8 cellular contexts compared by ENCODE assay signal in genomic region chr14:103401223-103402214, GRCh38. TPM values are rescaled to one million over a fixed set of nuclear protein-coding genes. Genes with fewer than 3 reads are reported as not detected.
DNase-seq lines count a peak whose midpoint lies in the region; ATAC-seq and TF ChIP-seq lines count a peak whose summit lies in the region.

No MANE protein-coding gene starts in this region.

- no peaks in the 10 kb centered on the region for H3K9me3 Mint-ChIP-seq in dendritic cell treated with granulocyte-macrophage colony-stimulating factor and Interleukin-4, amounts not matched to agents 40 ng/mL and 50 ng/mL, for 4 days
- H3K9me3 Mint-ChIP-seq in naive thymus-derived CD8-positive, alpha-beta T cell, result no peaks in the 10 kb centered on the region

- H3K27ac ChIP-seq in DOHH2 (ENCODE audit: low read depth, low read length) (no peak overlapping the region), OCI-LY3 (ENCODE audit: low read length) (peak overlapping the region; percentile 7; the same call in 1 of the 2 replicates)

- peak overlapping the region; percentile 44 for H3K4me2 ChIP-seq in DOHH2 (ENCODE audit: low read length)
- peak overlapping the region; percentile 49 for H3K4me2 ChIP-seq in OCI-LY3 (ENCODE audit: low read length)

- H3K4me3 Mint-ChIP-seq in dendritic cell treated with granulocyte-macrophage colony-stimulating factor and Interleukin-4, amounts not matched to agents 40 ng/mL and 50 ng/mL, for 4 days, result no peak overlapping the region
- peak overlapping the region in 9 of 10 donors; percentile 29 to 75 (median 45) for H3K4me3 Mint-ChIP-seq in naive thymus-derived CD8-positive, alpha-beta T cell

- H3K9me2 ChIP-seq in DOHH2 (replicated peaks; ENCODE audit: control insufficient read depth, low read length), result no peaks in the 10 kb centered on the region

- H3K4me3 ChIP-seq in DOHH2 (ENCODE audit: low read length) (no peak overlapping the region), OCI-LY3 (ENCODE audit: low read length) (no peak overlapping the region)

- no peaks in the 10 kb centered on the region for H3K27me3 Mint-ChIP-seq in dendritic cell treated with granulocyte-macrophage colony-stimulating factor and Interleukin-4, amounts not matched to agents 40 ng/mL and 50 ng/mL, for 4 days
- H3K27me3 Mint-ChIP-seq in naive thymus-derived CD8-positive, alpha-beta T cell, result no peaks in the 10 kb centered on the region

- H3K36me3 ChIP-seq in DOHH2 (ENCODE audit: control insufficient read depth, low read length) (peaks cover 7% of the 10 kb centered on the region), OCI-LY3 (replicated peaks; ENCODE audit: low read depth, low read length) (peaks cover 15% of the 10 kb centered on the region)

- ATAC-seq in naive thymus-derived CD8-positive, alpha-beta T cell, result peak; percentile 58 to 77
- ATAC-seq in HG03175 (IDR thresholded peaks at IDR 0.05; ENCODE audit: unreplicated experiment), result no peak

- intact Hi-C loops in dendritic cell treated with granulocyte-macrophage colony-stimulating factor and Interleukin-4, amounts not matched to agents 40 ng/mL and 50 ng/mL, for 4 days (cut with micrococcal nuclease), result no loop called here

- no peak overlapping the region for H3K9ac ChIP-seq in OCI-LY3 (ENCODE audit: low read length)

- H4K20me1 ChIP-seq in DOHH2 (ENCODE audit: control insufficient read depth, insufficient read depth, low read depth, low read length) (peaks cover 35% of the 10 kb centered on the region), OCI-LY3 (ENCODE audit: insufficient read depth, low read length) (peaks cover 81% of the 10 kb centered on the region)

- peaks cover 56% of the 10 kb centered on the region for H3K4me1 Mint-ChIP-seq in dendritic cell treated with granulocyte-macrophage colony-stimulating factor and Interleukin-4, amounts not matched to agents 40 ng/mL and 50 ng/mL, for 4 days (ENCODE audit: low read depth)
- peaks cover 28 to 76% (median 69%) of the 10 kb centered on the region in 4 donors for H3K4me1 Mint-ChIP-seq in naive thymus-derived CD8-positive, alpha-beta T cell

- H3K79me2 ChIP-seq in DOHH2 (ENCODE audit: control insufficient read depth, low read length) (peaks cover 93% of the 10 kb centered on the region), OCI-LY3 (ENCODE audit: low read length) (peaks cover 87% of the 10 kb centered on the region)

- H2AFZ ChIP-seq in OCI-LY3 (ENCODE audit: low read depth, low read length), result no peak overlapping the region

- H3K4me1 ChIP-seq in DOHH2 (ENCODE audit: control insufficient read depth, low read length) (peaks cover 43% of the 10 kb centered on the region), OCI-LY3 (ENCODE audit: low read length) (peaks cover 40% of the 10 kb centered on the region)

- peak in 1 of 10 donors; percentile 25 for DNase-seq in naive thymus-derived CD8-positive, alpha-beta T cell
- DNase-seq in erythroblast (lab: John Stamatoyannopoulos, UW) (no peak), inferior parietal cortex (ENCODE audit: extremely low spot score) (no peak), NCI-H1436 treated with DMSO at 0.1 percent for 48 hours (lab: John Stamatoyannopoulos, UW) (no peak)

- H3K27ac Mint-ChIP-seq in dendritic cell treated with granulocyte-macrophage colony-stimulating factor and Interleukin-4, amounts not matched to agents 40 ng/mL and 50 ng/mL, for 4 days, result peak overlapping the region; percentile 33
- H3K27ac Mint-ChIP-seq in naive thymus-derived CD8-positive, alpha-beta T cell, result peak overlapping the region; percentile 8 to 78 (median 56)

- peaks cover 5% of the 10 kb centered on the region for H3F3A ChIP-seq in DOHH2 (ENCODE audit: control insufficient read depth, insufficient read depth)

- H3K27me3 ChIP-seq in DOHH2 (ENCODE audit: control insufficient read depth, low read length), result no peaks in the 10 kb centered on the region
- no peaks in the 10 kb centered on the region for H3K27me3 ChIP-seq in OCI-LY3 (ENCODE audit: low read depth, low read length)

- TF ChIP-seq CTCF in DOHH2 (IDR thresholded peaks at IDR 0.05; ENCODE audit: low read depth, low read length, poor library complexity, severe bottlenecking) (no peak), OCI-LY3 (IDR thresholded peaks at IDR 0.05; ENCODE audit: low read depth, low read length) (no peak)

- H3K36me3 Mint-ChIP-seq in dendritic cell treated with granulocyte-macrophage colony-stimulating factor and Interleukin-4, amounts not matched to agents 40 ng/mL and 50 ng/mL, for 4 days (ENCODE audit: low read depth), result peaks cover 15% of the 10 kb centered on the region
- peaks cover 0 to 19% (median 4%) of the 10 kb centered on the region in 3 donors for H3K36me3 Mint-ChIP-seq in naive thymus-derived CD8-positive, alpha-beta T cell

- POLR2A ChIA-PET in naive thymus-derived CD8-positive, alpha-beta T cell (lab: Charles Lee), result interaction anchor here (1.0 kb wide), 1 partner anchor 18 kb away, joined by 3 read pairs; no protein-coding TSS in a partner anchor

- H3K9me3 ChIP-seq in DOHH2 (ENCODE audit: control insufficient read depth, insufficient read depth, low read length) (no peaks in the 10 kb centered on the region), OCI-LY3 (ENCODE audit: insufficient read depth, low read length) (no peaks in the 10 kb centered on the region)

- TF ChIP-seq POLR2A in erythroblast (IDR thresholded peaks at IDR 0.05; ENCODE audit: low read length), result no peak

RNA-seq across cellular contexts. Expression of gene MARK3, which starts 16.3 kb away (rescaled TPM):
- total RNA-seq in naive thymus-derived CD8-positive, alpha-beta T cell, result 100 to 1,000 TPM; 123 to 128 TPM
- 10 to 100 TPM; 26.8 to 36.5 (median 30.7) TPM for polyA plus RNA-seq in naive thymus-derived CD8-positive, alpha-beta T cell
